Comparison of ENCODE assay signal across 8 cellular contexts in the genomic region with DNA sequence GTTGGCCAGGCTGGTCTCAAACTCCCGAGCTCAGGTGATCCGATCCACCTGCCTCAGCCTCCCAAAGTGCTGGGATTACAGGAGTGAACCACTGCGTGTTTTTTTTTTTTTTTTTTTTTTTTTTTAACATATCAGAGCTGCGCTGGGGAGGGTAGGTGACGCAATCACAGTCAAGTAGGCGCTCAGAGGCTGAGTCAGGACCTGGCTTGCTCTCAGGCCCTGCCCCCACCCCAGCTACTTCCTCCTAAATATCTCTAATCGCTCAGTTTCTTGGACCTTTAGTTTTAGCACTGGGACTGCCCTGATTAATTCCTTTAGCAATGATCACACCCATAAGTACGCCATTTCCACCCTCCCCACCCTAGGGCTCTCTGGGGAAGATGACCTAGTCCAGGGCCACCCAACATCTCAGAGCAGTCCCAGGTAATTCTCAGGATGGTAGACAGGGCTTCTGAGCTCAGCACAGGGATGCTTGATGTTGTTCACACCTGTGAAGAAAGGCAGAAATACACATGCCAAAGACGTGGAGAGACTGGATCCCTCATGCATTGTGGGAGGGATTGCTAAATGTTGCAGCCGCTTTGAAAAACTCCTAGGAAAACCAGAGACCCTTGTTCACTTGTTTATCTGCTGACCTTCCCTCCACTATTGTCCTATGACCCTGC.
DNase-seq lines count a peak whose midpoint lies in the region; ATAC-seq and TF ChIP-seq lines count a peak whose summit lies in the region.

No MANE protein-coding gene starts in this region.

- ATAC-seq in HG03571 (IDR thresholded peaks at IDR 0.05; ENCODE audit: unreplicated experiment) (no peak), GM18505 (IDR thresholded peaks at IDR 0.05; ENCODE audit: unreplicated experiment) (no peak)

- no peak for TF ChIP-seq POLR2A in erythroblast (IDR thresholded peaks at IDR 0.05; ENCODE audit: low read length)
- TF ChIP-seq POLR2A in GM18505 (IDR thresholded peaks at IDR 0.05; ENCODE audit: borderline replicate concordance, extremely low read depth, insufficient read depth, insufficient read length), result no peak

- DNase-seq in activated gamma-delta T cell treated with Interleukin-2 at 50 U/mL for 16 hours, result peak; percentile 23
- DNase-seq in activated gamma-delta T cell (lab: John Stamatoyannopoulos, UW), result no peak
- DNase-seq in activated CD4-positive, alpha-beta T cell treated with anti-CD3 and anti-CD28 coated beads for 24 hours (ENCODE audit: low read depth in 2 of 2), result peak; percentile 30 to 45
- peak; percentile 40 to 82 for DNase-seq in erythroblast (lab: John Stamatoyannopoulos, UW)
- peak; percentile 26 for DNase-seq in pons (ENCODE audit: low spot score)
- DNase-seq in NCI-H128 (lab: John Stamatoyannopoulos, UW; ENCODE audit: unreplicated experiment), result no peak

Comparison
In these comparisons a context has a peak if more than half of its experiments do, and no peak if none do; other contexts are left out.
1. DNase-seq: peak in activated gamma-delta T cell treated with Interleukin-2 at 50 U/mL for 16 hours (single experiment), activated CD4-positive, alpha-beta T cell treated with anti-CD3 and anti-CD28 coated beads for 24 hours (2 of 2), erythroblast (2 of 2) and pons (single experiment); none in activated gamma-delta T cell (single experiment) and NCI-H128 (single experiment).